Comparison of ENCODE assay signal across 1 cellular context in the genomic region with DNA sequence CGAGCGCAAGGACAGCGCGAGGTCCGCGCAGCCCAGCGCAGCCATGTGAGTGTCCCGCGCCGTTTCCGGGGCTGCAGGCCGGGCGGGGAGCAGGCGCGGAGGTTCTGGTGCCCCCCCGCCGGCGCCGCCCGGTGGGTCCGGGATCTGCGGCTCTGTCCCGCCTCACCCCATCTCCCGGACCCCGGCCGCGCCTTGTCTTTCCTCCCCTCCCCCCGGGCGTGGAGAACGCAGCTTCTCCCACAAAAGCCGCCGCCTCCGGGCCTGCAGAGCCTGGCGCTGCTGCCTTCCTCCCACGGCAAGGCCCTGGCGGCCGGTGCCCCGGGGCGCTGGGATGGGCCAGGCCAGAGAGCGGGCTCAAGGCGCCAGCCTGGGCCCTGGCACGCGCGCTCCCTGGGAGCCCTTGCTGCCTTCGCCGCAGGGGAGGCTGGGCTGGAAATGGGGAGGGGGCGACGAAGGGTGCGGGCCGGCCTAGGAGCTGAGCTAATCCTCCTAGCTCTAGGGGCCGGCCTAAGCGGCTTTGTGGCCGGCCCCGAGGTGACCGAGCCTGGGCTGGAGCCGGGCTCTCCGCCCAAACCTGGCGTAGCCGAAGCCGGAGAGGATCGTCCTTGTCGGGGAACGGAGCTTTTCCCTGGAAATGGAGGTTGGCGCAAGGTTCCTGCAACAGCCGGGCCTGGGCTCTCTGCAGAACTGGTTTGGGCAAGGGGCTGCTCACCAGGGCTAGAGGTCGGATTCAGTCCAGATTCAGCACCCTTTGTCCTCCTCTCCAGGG.
A peak's percentile ranks its signal among the peaks of the same experiment; 100 is the strongest.
TF ChIP-seq lines count a peak whose summit lies in the region.

No MANE protein-coding gene starts in this region.

TF ChIP-seq in WTC11, 78 proteins besides CTCF, POLR2A, EP300 and RAD21 (continued from another document):
- TF ChIP-seq, protein P1, sequence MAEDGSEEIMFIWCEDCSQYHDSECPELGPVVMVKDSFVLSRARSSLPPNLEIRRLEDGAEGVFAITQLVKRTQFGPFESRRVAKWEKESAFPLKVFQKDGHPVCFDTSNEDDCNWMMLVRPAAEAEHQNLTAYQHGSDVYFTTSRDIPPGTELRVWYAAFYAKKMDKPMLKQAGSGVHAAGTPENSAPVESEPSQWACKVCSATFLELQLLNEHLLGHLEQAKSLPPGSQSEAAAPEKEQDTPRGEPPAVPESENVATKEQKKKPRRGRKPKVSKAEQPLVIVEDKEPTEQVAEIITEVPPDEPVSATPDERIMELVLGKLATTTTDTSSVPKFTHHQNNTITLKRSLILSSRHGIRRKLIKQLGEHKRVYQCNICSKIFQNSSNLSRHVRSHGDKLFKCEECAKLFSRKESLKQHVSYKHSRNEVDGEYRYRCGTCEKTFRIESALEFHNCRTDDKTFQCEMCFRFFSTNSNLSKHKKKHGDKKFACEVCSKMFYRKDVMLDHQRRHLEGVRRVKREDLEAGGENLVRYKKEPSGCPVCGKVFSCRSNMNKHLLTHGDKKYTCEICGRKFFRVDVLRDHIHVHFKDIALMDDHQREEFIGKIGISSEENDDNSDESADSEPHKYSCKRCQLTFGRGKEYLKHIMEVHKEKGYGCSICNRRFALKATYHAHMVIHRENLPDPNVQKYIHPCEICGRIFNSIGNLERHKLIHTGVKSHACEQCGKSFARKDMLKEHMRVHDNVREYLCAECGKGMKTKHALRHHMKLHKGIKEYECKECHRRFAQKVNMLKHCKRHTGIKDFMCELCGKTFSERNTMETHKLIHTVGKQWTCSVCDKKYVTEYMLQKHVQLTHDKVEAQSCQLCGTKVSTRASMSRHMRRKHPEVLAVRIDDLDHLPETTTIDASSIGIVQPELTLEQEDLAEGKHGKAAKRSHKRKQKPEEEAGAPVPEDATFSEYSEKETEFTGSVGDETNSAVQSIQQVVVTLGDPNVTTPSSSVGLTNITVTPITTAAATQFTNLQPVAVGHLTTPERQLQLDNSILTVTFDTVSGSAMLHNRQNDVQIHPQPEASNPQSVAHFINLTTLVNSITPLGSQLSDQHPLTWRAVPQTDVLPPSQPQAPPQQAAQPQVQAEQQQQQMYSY (CRISPR knock-in tag; IDR thresholded peaks at IDR 0.05): peak; percentile 36; the same call in 1 of the 2 replicates
- TF ChIP-seq NR2C2 (CRISPR knock-in tag; IDR thresholded peaks at IDR 0.05) (no peak), GABPB1 (CRISPR knock-in tag; IDR thresholded peaks at IDR 0.05) (0 out of 2 replicates have a peak, but pooled peaks have one; percentile 40), FOXJ3 (CRISPR knock-in tag; IDR thresholded peaks at IDR 0.05; ENCODE audit: borderline replicate concordance) (no peak), NR3C1 (CRISPR knock-in tag; conservative IDR thresholded peaks at IDR 0.05; ENCODE audit: low read depth) (no peak), ZNF423 (CRISPR knock-in tag; IDR thresholded peaks at IDR 0.05) (peak; percentile 62), KAT7 (CRISPR knock-in tag; IDR thresholded peaks at IDR 0.05; ENCODE audit: borderline replicate concordance) (no peak), SOX15 (CRISPR knock-in tag; IDR thresholded peaks at IDR 0.05) (no peak), RORB (CRISPR knock-in tag; IDR thresholded peaks at IDR 0.05) (no peak), ATF1 (CRISPR knock-in tag; IDR thresholded peaks at IDR 0.05) (no peak), ZNF317 (CRISPR knock-in tag; IDR thresholded peaks at IDR 0.05; ENCODE audit: borderline replicate concordance, low read depth) (no peak; the same call in 1 of the 2 replicates), NR1H2 (CRISPR knock-in tag; IDR thresholded peaks at IDR 0.05) (no peak), SP1 (CRISPR knock-in tag; conservative IDR thresholded peaks at IDR 0.05) (0 out of 2 replicates have a peak, but pooled peaks have one; percentile 42), ZNF232 (CRISPR knock-in tag; IDR thresholded peaks at IDR 0.05) (no peak), ZNF396 (CRISPR knock-in tag; IDR thresholded peaks at IDR 0.05; ENCODE audit: borderline replicate concordance) (no peak), GRHL2 (CRISPR knock-in tag; IDR thresholded peaks at IDR 0.05; ENCODE audit: insufficient replicate concordance, severe bottlenecking) (no peak), PRRX2 (CRISPR knock-in tag; IDR thresholded peaks at IDR 0.05) (no peak), TEAD4 (CRISPR knock-in tag; IDR thresholded peaks at IDR 0.05) (no peak), HMGA2 (CRISPR knock-in tag; IDR thresholded peaks at IDR 0.05) (no peak)
- TF ChIP-seq, protein P2, sequence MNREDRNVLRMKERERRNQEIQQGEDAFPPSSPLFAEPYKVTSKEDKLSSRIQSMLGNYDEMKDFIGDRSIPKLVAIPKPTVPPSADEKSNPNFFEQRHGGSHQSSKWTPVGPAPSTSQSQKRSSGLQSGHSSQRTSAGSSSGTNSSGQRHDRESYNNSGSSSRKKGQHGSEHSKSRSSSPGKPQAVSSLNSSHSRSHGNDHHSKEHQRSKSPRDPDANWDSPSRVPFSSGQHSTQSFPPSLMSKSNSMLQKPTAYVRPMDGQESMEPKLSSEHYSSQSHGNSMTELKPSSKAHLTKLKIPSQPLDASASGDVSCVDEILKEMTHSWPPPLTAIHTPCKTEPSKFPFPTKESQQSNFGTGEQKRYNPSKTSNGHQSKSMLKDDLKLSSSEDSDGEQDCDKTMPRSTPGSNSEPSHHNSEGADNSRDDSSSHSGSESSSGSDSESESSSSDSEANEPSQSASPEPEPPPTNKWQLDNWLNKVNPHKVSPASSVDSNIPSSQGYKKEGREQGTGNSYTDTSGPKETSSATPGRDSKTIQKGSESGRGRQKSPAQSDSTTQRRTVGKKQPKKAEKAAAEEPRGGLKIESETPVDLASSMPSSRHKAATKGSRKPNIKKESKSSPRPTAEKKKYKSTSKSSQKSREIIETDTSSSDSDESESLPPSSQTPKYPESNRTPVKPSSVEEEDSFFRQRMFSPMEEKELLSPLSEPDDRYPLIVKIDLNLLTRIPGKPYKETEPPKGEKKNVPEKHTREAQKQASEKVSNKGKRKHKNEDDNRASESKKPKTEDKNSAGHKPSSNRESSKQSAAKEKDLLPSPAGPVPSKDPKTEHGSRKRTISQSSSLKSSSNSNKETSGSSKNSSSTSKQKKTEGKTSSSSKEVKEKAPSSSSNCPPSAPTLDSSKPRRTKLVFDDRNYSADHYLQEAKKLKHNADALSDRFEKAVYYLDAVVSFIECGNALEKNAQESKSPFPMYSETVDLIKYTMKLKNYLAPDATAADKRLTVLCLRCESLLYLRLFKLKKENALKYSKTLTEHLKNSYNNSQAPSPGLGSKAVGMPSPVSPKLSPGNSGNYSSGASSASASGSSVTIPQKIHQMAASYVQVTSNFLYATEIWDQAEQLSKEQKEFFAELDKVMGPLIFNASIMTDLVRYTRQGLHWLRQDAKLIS (CRISPR knock-in tag; IDR thresholded peaks at IDR 0.05; ENCODE audit: borderline replicate concordance): no peak
- TF ChIP-seq, protein P3, sequence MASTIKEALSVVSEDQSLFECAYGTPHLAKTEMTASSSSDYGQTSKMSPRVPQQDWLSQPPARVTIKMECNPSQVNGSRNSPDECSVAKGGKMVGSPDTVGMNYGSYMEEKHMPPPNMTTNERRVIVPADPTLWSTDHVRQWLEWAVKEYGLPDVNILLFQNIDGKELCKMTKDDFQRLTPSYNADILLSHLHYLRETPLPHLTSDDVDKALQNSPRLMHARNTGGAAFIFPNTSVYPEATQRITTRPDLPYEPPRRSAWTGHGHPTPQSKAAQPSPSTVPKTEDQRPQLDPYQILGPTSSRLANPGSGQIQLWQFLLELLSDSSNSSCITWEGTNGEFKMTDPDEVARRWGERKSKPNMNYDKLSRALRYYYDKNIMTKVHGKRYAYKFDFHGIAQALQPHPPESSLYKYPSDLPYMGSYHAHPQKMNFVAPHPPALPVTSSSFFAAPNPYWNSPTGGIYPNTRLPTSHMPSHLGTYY (CRISPR knock-in tag; IDR thresholded peaks at IDR 0.05): no peak
- TF ChIP-seq, protein P4, sequence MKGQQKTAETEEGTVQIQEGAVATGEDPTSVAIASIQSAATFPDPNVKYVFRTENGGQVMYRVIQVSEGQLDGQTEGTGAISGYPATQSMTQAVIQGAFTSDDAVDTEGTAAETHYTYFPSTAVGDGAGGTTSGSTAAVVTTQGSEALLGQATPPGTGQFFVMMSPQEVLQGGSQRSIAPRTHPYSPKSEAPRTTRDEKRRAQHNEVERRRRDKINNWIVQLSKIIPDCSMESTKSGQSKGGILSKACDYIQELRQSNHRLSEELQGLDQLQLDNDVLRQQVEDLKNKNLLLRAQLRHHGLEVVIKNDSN (CRISPR knock-in tag; IDR thresholded peaks at IDR 0.05): no peak
- TF ChIP-seq, protein P5, sequence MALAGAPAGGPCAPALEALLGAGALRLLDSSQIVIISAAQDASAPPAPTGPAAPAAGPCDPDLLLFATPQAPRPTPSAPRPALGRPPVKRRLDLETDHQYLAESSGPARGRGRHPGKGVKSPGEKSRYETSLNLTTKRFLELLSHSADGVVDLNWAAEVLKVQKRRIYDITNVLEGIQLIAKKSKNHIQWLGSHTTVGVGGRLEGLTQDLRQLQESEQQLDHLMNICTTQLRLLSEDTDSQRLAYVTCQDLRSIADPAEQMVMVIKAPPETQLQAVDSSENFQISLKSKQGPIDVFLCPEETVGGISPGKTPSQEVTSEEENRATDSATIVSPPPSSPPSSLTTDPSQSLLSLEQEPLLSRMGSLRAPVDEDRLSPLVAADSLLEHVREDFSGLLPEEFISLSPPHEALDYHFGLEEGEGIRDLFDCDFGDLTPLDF (CRISPR knock-in tag; IDR thresholded peaks at IDR 0.05): no peak
- TF ChIP-seq, protein P6, sequence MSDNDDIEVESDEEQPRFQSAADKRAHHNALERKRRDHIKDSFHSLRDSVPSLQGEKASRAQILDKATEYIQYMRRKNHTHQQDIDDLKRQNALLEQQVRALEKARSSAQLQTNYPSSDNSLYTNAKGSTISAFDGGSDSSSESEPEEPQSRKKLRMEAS (CRISPR knock-in tag; IDR thresholded peaks at IDR 0.05): 0 out of 2 replicates have a peak, but pooled peaks have one; percentile 9
- TF ChIP-seq, protein P7, sequence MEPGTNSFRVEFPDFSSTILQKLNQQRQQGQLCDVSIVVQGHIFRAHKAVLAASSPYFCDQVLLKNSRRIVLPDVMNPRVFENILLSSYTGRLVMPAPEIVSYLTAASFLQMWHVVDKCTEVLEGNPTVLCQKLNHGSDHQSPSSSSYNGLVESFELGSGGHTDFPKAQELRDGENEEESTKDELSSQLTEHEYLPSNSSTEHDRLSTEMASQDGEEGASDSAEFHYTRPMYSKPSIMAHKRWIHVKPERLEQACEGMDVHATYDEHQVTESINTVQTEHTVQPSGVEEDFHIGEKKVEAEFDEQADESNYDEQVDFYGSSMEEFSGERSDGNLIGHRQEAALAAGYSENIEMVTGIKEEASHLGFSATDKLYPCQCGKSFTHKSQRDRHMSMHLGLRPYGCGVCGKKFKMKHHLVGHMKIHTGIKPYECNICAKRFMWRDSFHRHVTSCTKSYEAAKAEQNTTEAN (CRISPR knock-in tag; IDR thresholded peaks at IDR 0.05): 0 out of 2 replicates have a peak, but pooled peaks have one; percentile 60
